ENCODE assay signal across 16 cellular contexts in the genomic region with DNA sequence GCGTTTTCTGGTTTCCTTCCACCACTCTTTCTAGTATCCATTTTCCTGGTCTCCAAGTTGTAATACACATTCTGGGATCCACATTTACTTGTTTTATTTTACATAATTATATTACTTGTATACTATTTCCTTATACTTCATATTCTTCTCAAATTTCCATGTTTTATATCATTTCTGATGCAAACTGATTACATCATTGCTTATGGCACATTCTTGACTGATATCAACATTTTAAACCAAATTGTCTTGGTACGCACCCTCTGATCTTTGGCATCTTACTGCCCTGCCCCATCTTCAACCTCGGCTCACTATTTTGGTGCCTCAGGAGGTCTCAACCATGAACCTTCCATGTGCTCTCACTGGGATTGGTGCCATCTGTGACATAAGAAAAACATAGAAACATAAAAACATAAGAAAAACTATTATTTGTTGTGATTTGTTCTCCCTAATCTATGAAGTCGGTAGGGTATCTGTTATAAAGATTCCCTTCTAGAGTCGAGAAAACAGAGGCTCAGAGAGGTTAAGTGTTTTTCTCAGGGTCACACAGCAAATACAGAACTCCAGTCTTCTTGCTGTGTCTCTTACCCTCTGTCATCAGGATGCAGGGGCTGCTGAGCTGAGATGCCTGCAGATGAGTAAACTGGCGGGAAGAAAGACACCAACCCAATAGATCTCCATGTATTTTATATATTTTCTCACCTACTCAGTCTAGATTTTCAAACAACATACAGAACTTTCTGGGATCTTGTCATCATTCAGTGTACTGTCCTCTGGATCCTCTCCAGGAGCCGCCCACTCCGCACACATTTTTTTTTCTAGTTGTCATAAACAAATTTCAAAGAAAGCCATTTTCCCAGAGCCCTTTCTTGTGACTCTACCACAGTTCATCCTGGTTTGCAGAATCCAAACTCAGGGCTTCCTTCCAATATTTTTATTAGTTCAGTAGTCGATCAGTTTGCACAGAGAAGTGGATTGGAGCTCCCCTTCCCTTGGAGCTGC.
"Had no signal": no experiment of that assay in that cellular context is flagged by ENCODE, and none has a peak within 500 bp of the region (broad histone marks: within the 10 kb centered on the region; RNA-seq: fewer than 3 reads in every experiment).

No MANE protein-coding gene starts in this region.

- H3K4me2 ChIP-seq: smooth muscle cell had no signal

- H3K36me3 Mint-ChIP-seq: naive thymus-derived CD8-positive, alpha-beta T cell had no signal

- ATAC-seq: heart right ventricle; left lobe of liver; mucosa of descending colon; naive thymus-derived CD8-positive, alpha-beta T cell had no signal

- H3K4me3 ChIP-seq: dorsolateral prefrontal cortex, heart right ventricle, mucosa of descending colon, sigmoid colon, smooth muscle cell had no signal

- H3K4me3 Mint-ChIP-seq: naive thymus-derived CD8-positive, alpha-beta T cell had no signal

- H3K9me3 Mint-ChIP-seq: naive thymus-derived CD8-positive, alpha-beta T cell had no signal

- FAIRE-seq: frontal cortex had no signal

- H3K4me1 ChIP-seq: sigmoid colon had no signal

- H3K36me3 ChIP-seq: heart right ventricle, sigmoid colon had no signal

- H3K9me3 ChIP-seq: heart right ventricle, mucosa of descending colon, sigmoid colon had no signal

- DNase-seq: cortex of kidney; dorsolateral prefrontal cortex; effector CD8-positive, alpha-beta T cell; heart right ventricle; hypothalamus; islet precursor cell; mammary epithelial cell; mucosa of descending colon; naive thymus-derived CD8-positive, alpha-beta T cell; sigmoid colon; stimulated activated CD4-positive, alpha-beta T cell treated with anti-CD3 and anti-CD28 coated beads, Interleukin-2, amount 100 ng/mL, for 48 hours; stimulated activated naive CD4-positive, alpha-beta T cell treated with Interleukin-2 at 50 U/mL for 16 hours; trophoblast cell had no signal

- H3K27me3 ChIP-seq: dorsolateral prefrontal cortex, sigmoid colon had no signal

- H3K27ac ChIP-seq: dorsolateral prefrontal cortex, heart right ventricle, sigmoid colon had no signal
